9 cellular contexts compared by ENCODE assay signal in genomic region chr4:70698435-70698834, GRCh38. TPM values are rescaled to one million over a fixed set of nuclear protein-coding genes. Genes with fewer than 3 reads are reported as not detected.
DNase-seq lines count a peak whose midpoint lies in the region; ATAC-seq, FAIRE-seq and TF ChIP-seq lines count a peak whose summit lies in the region.
"Not testable (repeated sequence)": the region's sequence is repeated elsewhere in the genome, so short reads cannot be mapped to it uniquely, and the experiment has no call there.
"Had no signal": no experiment of that assay in that cellular context is flagged by ENCODE, and none has a peak within 500 bp of the region (broad histone marks: within the 10 kb centered on the region; RNA-seq: fewer than 3 reads in every experiment).

No MANE protein-coding gene starts in this region.

- not testable (repeated sequence) for H3K9me3 Mint-ChIP-seq in HFFc6

- TF ChIP-seq EP300 in K562 (IDR thresholded peaks at IDR 0.05; ENCODE audit: low read length) = not testable (repeated sequence)

- ATAC-seq in K562 = peak; percentile 70

- TF ChIP-seq CTCF in HFFc6 (IDR thresholded peaks at IDR 0.05); RWPE1 (conservative IDR thresholded peaks at IDR 0.05; ENCODE audit: low read depth); K562 (IDR thresholded peaks at IDR 0.05 in 2 of 3, conservative IDR thresholded peaks at IDR 0.05 in 1 of 3; ENCODE audit: insufficient read depth in 2 of 3, low read depth in 1 of 3, low read length in 3 of 3): not testable (repeated sequence)

- not testable (repeated sequence) for H3K36me3 Mint-ChIP-seq in HFFc6 (ENCODE audit: low read depth)

- not testable (repeated sequence) for H3K4me2 ChIP-seq in K562 (ENCODE audit: insufficient read depth, low read length)

- H3K27ac Mint-ChIP-seq in HFFc6 = 0 out of 2 replicates have a peak overlapping the region, but pooled peaks have one; percentile 36

- H3K9me1 ChIP-seq in K562 (ENCODE audit: control insufficient read depth, insufficient read depth, low read length) = not testable (repeated sequence)

- not testable (repeated sequence) for H3K4me1 Mint-ChIP-seq in HFFc6 (ENCODE audit: low read depth)

- H3K27me3 Mint-ChIP-seq in HFFc6 (ENCODE audit: insufficient read depth) = not testable (repeated sequence)

- not testable (repeated sequence) for H3K4me3 ChIP-seq in K562

- H3K79me2 ChIP-seq in K562 (ENCODE audit: control insufficient read depth, insufficient read depth, low read length) = not testable (repeated sequence)

- DNase-seq in ELR (ENCODE audit: low read depth) = peak; percentile 8
- DNase-seq in HFFc6; RWPE1 (ENCODE audit: low spot score): not testable (repeated sequence)
- DNase-seq in K562 (ENCODE audit: extremely low read depth in 1 of 4, low spot score in 3 of 4) = peak in 1 of 4 experiments; percentile 46
- peak; percentile 45 for DNase-seq in iris pigment epithelial cell (ENCODE audit: low read depth)

- H3K9me3 ChIP-seq in K562 (replicated peaks; ENCODE audit: control insufficient read depth, insufficient read depth, low read depth, low read length) = not testable (repeated sequence)

- CTCF ChIA-PET in RWPE1 (lab: Yijun Ruan, JAX); K562 (lab: Yijun Ruan, JAX; ENCODE audit: low intra/inter-chr PET ratio): not testable (repeated sequence)

- 12% methylated on average over 8 of the region's 8 CpGs for WGBS in K562 (ENCODE audit: insufficient coverage, low coverage, missing lambda C conversion rate)

- BruUV-seq in K562 (replicated peaks; lab: Mats Ljungman, UMichigan) = not testable (repeated sequence)

- not testable (repeated sequence) for TF ChIP-seq RAD21 in K562 (CRISPR knock-in tag; conservative IDR thresholded peaks at IDR 0.05 in 1 of 2, IDR thresholded peaks at IDR 0.05 in 1 of 2)

- H3K4me3 Mint-ChIP-seq in HFFc6 = not testable (repeated sequence)

- intact Hi-C loops in K562 (cut with micrococcal nuclease) = not testable (repeated sequence)

- FAIRE-seq in K562 (lab: Jason Lieb, UNC) = not testable (repeated sequence)

- not testable (repeated sequence) for H3K9ac ChIP-seq in K562 (ENCODE audit: insufficient read depth in 1 of 2, low read depth in 2 of 2, low read length in 2 of 2)

- H4K20me1 ChIP-seq in K562 (replicated peaks; ENCODE audit: control insufficient read depth, insufficient read depth, low read length) = not testable (repeated sequence)

- POLR2A ChIA-PET in RWPE1 (lab: Yijun Ruan, JAX; ENCODE audit: low non-redundant PET); K562 (lab: Yijun Ruan, JAX): not testable (repeated sequence)

- H3K36me3 ChIP-seq in K562 (ENCODE audit: control insufficient read depth, insufficient read depth, low read length) = not testable (repeated sequence)

- not testable (repeated sequence) for H2AFZ ChIP-seq in K562 (ENCODE audit: low read depth, low read length)

- TF ChIP-seq POLR2A in K562 (conservative IDR thresholded peaks at IDR 0.05) = not testable (repeated sequence)

- not testable (repeated sequence) for H3K4me1 ChIP-seq in K562 (replicated peaks in 1 of 2; ENCODE audit: control insufficient read depth in 2 of 2, insufficient read depth in 2 of 2, low read length in 2 of 2)

- in situ Hi-C loops in K562 (cut with MboI) = not testable (repeated sequence)

- H3K27me3 ChIP-seq in K562 (ENCODE audit: control insufficient read depth in 2 of 2, insufficient read depth in 2 of 2, low read length in 2 of 2) = not testable (repeated sequence)

- H3K27ac ChIP-seq in RWPE1 = peak overlapping the region; percentile 41; the same call in 1 of the 2 replicates
- not testable (repeated sequence) for H3K27ac ChIP-seq in K562 (ENCODE audit: extremely low read depth, low read depth, low read length)

TF ChIP-seq in K562, 482 proteins besides CTCF, POLR2A, EP300 and RAD21 (continues in another document):
- TF ChIP-seq, protein P1, sequence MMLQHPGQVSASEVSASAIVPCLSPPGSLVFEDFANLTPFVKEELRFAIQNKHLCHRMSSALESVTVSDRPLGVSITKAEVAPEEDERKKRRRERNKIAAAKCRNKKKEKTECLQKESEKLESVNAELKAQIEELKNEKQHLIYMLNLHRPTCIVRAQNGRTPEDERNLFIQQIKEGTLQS (IDR thresholded peaks at IDR 0.05) = 0 out of 2 replicates have a peak, but pooled peaks have one; percentile 36
- TF ChIP-seq, protein P1 (CRISPR knock-in tag; conservative IDR thresholded peaks at IDR 0.05) = not testable (repeated sequence)
- peak; percentile 33; the same call in 1 of the 2 replicates for TF ChIP-seq ARID1B (IDR thresholded peaks at IDR 0.05)
- TF ChIP-seq DPF2 (IDR thresholded peaks at IDR 0.05) = peak; percentile 58; the same call in 1 of the 2 replicates
- peak; percentile 59 to 64; a peak in 2 of 4 replicates for TF ChIP-seq KDM1A (IDR thresholded peaks at IDR 0.05)
- TF ChIP-seq TCF3 (CRISPR knock-in tag; IDR thresholded peaks at IDR 0.05) = 0 out of 2 replicates have a peak, but pooled peaks have one; percentile 15
- TF ChIP-seq TAL1 (IDR thresholded peaks at IDR 0.05) = peak; percentile 16; the same call in 1 of the 2 replicates
- TF ChIP-seq SMARCE1 (IDR thresholded peaks at IDR 0.05) = peak; percentile 36; the same call in 1 of the 2 replicates

RNA-seq across cellular contexts. Expression of gene UTP3, which starts 10.1 kb away (rescaled TPM):
- 10 to 100 TPM; 38.8 to 48.0 (median 43.1) TPM for total RNA-seq in HFFc6 (2021; fragmentation: NEBNext Ultra II Directional; extraction: Animal tissue kit (Norgen Biotek cat#: 25700))
- 6.4 and 21.4 TPM in 2 replicates for total RNA-seq in K562 (2011; cell fraction: chromatin; rRNA removed; ENCODE audit: low replicate concordance)
- total RNA-seq in K562 (2011; cell fraction: nucleolus; rRNA removed) = 6.3 and 6.5 TPM in 2 replicates
- total RNA-seq in K562 (2011; cell fraction: nucleoplasm; rRNA removed) = 10.2 and 12.8 TPM in 2 replicates
- total RNA-seq in K562 (2014; rRNA removed) (32.2 and 34.0 TPM in 2 replicates), K562 (2014; rRNA removed; fragmentation: Illumina TruSeq; extraction: Trizol) (34.5 and 35.0 TPM in 2 replicates), K562 (2015; rRNA removed; fragmentation: Illumina TruSeq; extraction: Trizol) (30.6 and 32.4 TPM in 2 replicates), K562 (2021) (33.4 and 38.8 TPM in 2 replicates)
- polyA plus RNA-seq in K562 (2011; rRNA removed) (17.2 and 30.9 TPM in 2 replicates), K562 (2014; fragmentation: Illumina TruSeq; extraction: Trizol) (59.1 and 69.3 TPM in 2 replicates), K562 (2014; fragmentation: Nextera tagmentation; extraction: Ambion mirVana) (10 to 100 TPM; 11.9 to 12.4 TPM), K562 (2014; rRNA removed) (54.6 and 64.8 TPM in 2 replicates)
- 12.1 and 15.7 TPM in 2 replicates for polyA plus RNA-seq in K562 (2011; cell fraction: cytosol; rRNA removed)
- 7.1 and 7.7 TPM in 2 replicates for polyA plus RNA-seq in K562 (2011; cell fraction: nucleus; rRNA removed)
- polyA plus RNA-seq in K562 (2012) = 35.7 and 50.1 TPM in 2 replicates
- 12.6 and 17.2 TPM in 2 replicates for polyA minus RNA-seq in K562 (2011; rRNA and poly(A)+ RNA removed)
- 6.4 and 9.3 TPM in 2 replicates for polyA minus RNA-seq in K562 (2011; cell fraction: cytosol; rRNA and poly(A)+ RNA removed)
- polyA minus RNA-seq in K562 (2011; cell fraction: nucleus; rRNA and poly(A)+ RNA removed) = 4.4 and 8.4 TPM in 2 replicates

RNA-seq across cellular contexts. Expression of gene RUFY3, which starts 23.3 kb away (rescaled TPM):
- 10 to 100 TPM; 35.7 to 44.8 (median 38.4) TPM for total RNA-seq in HFFc6 (2021; fragmentation: NEBNext Ultra II Directional; extraction: Animal tissue kit (Norgen Biotek cat#: 25700))
- total RNA-seq in K562 (2011; cell fraction: chromatin; rRNA removed; ENCODE audit: low replicate concordance) = 17.6 and 69.3 TPM in 2 replicates
- total RNA-seq in K562 (2011; cell fraction: nucleolus; rRNA removed) = 10.0 and 18.6 TPM in 2 replicates
- total RNA-seq in K562 (2011; cell fraction: nucleoplasm; rRNA removed) = 28.0 and 44.3 TPM in 2 replicates
- total RNA-seq in K562 (2014; rRNA removed) (20.0 and 22.2 TPM in 2 replicates), K562 (2014; rRNA removed; fragmentation: Illumina TruSeq; extraction: Trizol) (28.1 and 30.8 TPM in 2 replicates), K562 (2015; rRNA removed; fragmentation: Illumina TruSeq; extraction: Trizol) (25.0 and 25.3 TPM in 2 replicates), K562 (2021) (24.0 and 31.1 TPM in 2 replicates)
- polyA plus RNA-seq in K562 (2011; rRNA removed) (18.2 and 21.5 TPM in 2 replicates), K562 (2014; fragmentation: Illumina TruSeq; extraction: Trizol) (16.0 and 18.6 TPM in 2 replicates), K562 (2014; fragmentation: Nextera tagmentation; extraction: Ambion mirVana) (1 to 10 TPM; 4.2 to 4.5 TPM), K562 (2014; rRNA removed) (15.1 and 15.4 TPM in 2 replicates)
- polyA plus RNA-seq in K562 (2011; cell fraction: cytosol; rRNA removed) = 4.5 and 4.7 TPM in 2 replicates
- 28.3 and 29.4 TPM in 2 replicates for polyA plus RNA-seq in K562 (2011; cell fraction: nucleus; rRNA removed)
- 11.2 and 23.7 TPM in 2 replicates for polyA plus RNA-seq in K562 (2012)
- 19.9 and 21.8 TPM in 2 replicates for polyA minus RNA-seq in K562 (2011; rRNA and poly(A)+ RNA removed)
- polyA minus RNA-seq in K562 (2011; cell fraction: cytosol; rRNA and poly(A)+ RNA removed) = 9.9 and 16.1 TPM in 2 replicates
- 13.6 and 17.3 TPM in 2 replicates for polyA minus RNA-seq in K562 (2011; cell fraction: nucleus; rRNA and poly(A)+ RNA removed)

RNA-seq across cellular contexts. Expression of gene JCHAIN, which starts 32.1 kb away (rescaled TPM):
- total RNA-seq in HFFc6 (2021; fragmentation: NEBNext Ultra II Directional; extraction: Animal tissue kit (Norgen Biotek cat#: 25700)) = 1 to 10 TPM in 1 of 6 experiments, under 1 TPM in 4, not detected in 1; 0.15 to 1.3 (median 0.46) TPM
- total RNA-seq in K562 (2011; cell fraction: chromatin; rRNA removed; ENCODE audit: low replicate concordance) = not detected in 2 replicates
- total RNA-seq in K562 (2011; cell fraction: nucleolus; rRNA removed) = not detected in 2 replicates
- total RNA-seq in K562 (2011; cell fraction: nucleoplasm; rRNA removed) = not detected in 2 replicates
- total RNA-seq in K562 (2014; rRNA removed) (not detected in 2 replicates), K562 (2014; rRNA removed; fragmentation: Illumina TruSeq; extraction: Trizol) (not detected in 2 replicates), K562 (2015; rRNA removed; fragmentation: Illumina TruSeq; extraction: Trizol) (not detected in 2 replicates), K562 (2021) (0.27 and 0.33 TPM in 2 replicates)
- polyA plus RNA-seq in K562 (2011; rRNA removed) (0.08 TPM in 1 of 2 replicates, not detected in the other), K562 (2014; fragmentation: Illumina TruSeq; extraction: Trizol) (0.32 TPM in 1 of 2 replicates, not detected in the other), K562 (2014; fragmentation: Nextera tagmentation; extraction: Ambion mirVana) (under 1 TPM; 0.04 to 0.20 TPM), K562 (2014; rRNA removed) (0.68 TPM in 1 of 2 replicates, not detected in the other)
- not detected in 2 replicates for polyA plus RNA-seq in K562 (2011; cell fraction: cytosol; rRNA removed)
- not detected in 2 replicates for polyA plus RNA-seq in K562 (2011; cell fraction: nucleus; rRNA removed)
- polyA plus RNA-seq in K562 (2012) = 0.08 and 0.40 TPM in 2 replicates
- not detected in 2 replicates for polyA minus RNA-seq in K562 (2011; rRNA and poly(A)+ RNA removed)
- not detected in 2 replicates for polyA minus RNA-seq in K562 (2011; cell fraction: cytosol; rRNA and poly(A)+ RNA removed)
- not detected in 2 replicates for polyA minus RNA-seq in K562 (2011; cell fraction: nucleus; rRNA and poly(A)+ RNA removed)
- total RNA-seq: A172, Caco-2, Calu3, G401 had no signal
